8 cellular contexts compared by ENCODE assay signal in genomic region chr3:52153389-52154096, GRCh38. TPM values are rescaled to one million over a fixed set of nuclear protein-coding genes. Genes with fewer than 3 reads are reported as not detected.
DNase-seq lines count a peak whose midpoint lies in the region; ATAC-seq and TF ChIP-seq lines count a peak whose summit lies in the region.

No MANE protein-coding gene starts in this region.

- peak overlapping the region; percentile 67 for H3K9ac ChIP-seq in MM.1S (ENCODE audit: low read length)

- no peaks in the 10 kb centered on the region for H4K20me1 ChIP-seq in MM.1S (ENCODE audit: insufficient read depth, low read length)

- peaks cover 15% of the 10 kb centered on the region; the same call in 1 of the 2 replicates for H3F3A ChIP-seq in MM.1S (ENCODE audit: insufficient read depth, low read length)

- intact Hi-C loops in psoas muscle (cut with DNase I) = loop anchor here in 1 of 2 donors (1.0 kb wide), 1 partner anchor 64 kb away; no protein-coding TSS in a partner anchor

- H3K79me2 ChIP-seq in MM.1S (ENCODE audit: low read length) = peaks cover 21% of the 10 kb centered on the region

- TF ChIP-seq POLR2A in gastroesophageal sphincter (IDR thresholded peaks at IDR 0.05) = no peak

- DNase-seq in DMS114 treated with DMSO at 0.1 percent for 48 hours (lab: John Stamatoyannopoulos, UW; ENCODE audit: unreplicated experiment) (peak; percentile 11), MM.1S (peak; percentile 47), WERI-Rb-1 (peak; percentile 83), psoas muscle (peak; percentile 25 to 59), middle frontal gyrus (ENCODE audit: extremely low spot score, low spot score) (no peak)

- peak overlapping the region; percentile 89 for H3K4me3 ChIP-seq in MM.1S (ENCODE audit: low read length)
- peak overlapping the region; percentile 77 for H3K4me3 ChIP-seq in WERI-Rb-1 (ENCODE audit: low read depth, low read length)
- peak overlapping the region; percentile 45 to 65 for H3K4me3 ChIP-seq in gastroesophageal sphincter
- peak overlapping the region; percentile 84 for H3K4me3 ChIP-seq in psoas muscle

- H3K27me3 ChIP-seq in MM.1S (replicated peaks; ENCODE audit: insufficient read depth, low read length) = no peaks in the 10 kb centered on the region
- no peaks in the 10 kb centered on the region for H3K27me3 ChIP-seq in WERI-Rb-1 (ENCODE audit: insufficient read depth, low read depth, severe bottlenecking)
- H3K27me3 ChIP-seq in gastroesophageal sphincter = no peaks in the 10 kb centered on the region
- no peaks in the 10 kb centered on the region for H3K27me3 ChIP-seq in psoas muscle (ENCODE audit: insufficient read depth in 3 of 3, low read length in 2 of 3)

- H3K27ac ChIP-seq in MM.1S (ENCODE audit: low read length) = peak overlapping the region; percentile 70; the same call in 1 of the 2 replicates
- peak overlapping the region; percentile 87 for H3K27ac ChIP-seq in WERI-Rb-1
- H3K27ac ChIP-seq in gastroesophageal sphincter = peak overlapping the region; percentile 30 to 94 (median 91)
- peak overlapping the region; percentile 92 for H3K27ac ChIP-seq in psoas muscle

- 0% methylated on average over 1 to 2 of the region's 18 CpGs for WGBS in gastroesophageal sphincter (ENCODE audit: low coverage in 1 of 2), 2 donors
- WGBS in psoas muscle, 3 donors = 13 to 14% (median 13%) methylated on average over 18 of the region's 18 CpGs

- no peaks in the 10 kb centered on the region for H3K4me1 ChIP-seq in MM.1S (ENCODE audit: low read length)
- H3K4me1 ChIP-seq in gastroesophageal sphincter = peaks cover 0 to 18% (median 9%) of the 10 kb centered on the region in 3 donors
- H3K4me1 ChIP-seq in psoas muscle = peaks cover 10% of the 10 kb centered on the region

- no peak for TF ChIP-seq EP300 in gastroesophageal sphincter (IDR thresholded peaks at IDR 0.05)

- peak overlapping the region; percentile 82 for H3K4me2 ChIP-seq in MM.1S (ENCODE audit: low read depth, low read length)

- peak; percentile 12; the same call in 1 of the 2 replicates for TF ChIP-seq CTCF in MM.1S (IDR thresholded peaks at IDR 0.05; ENCODE audit: low read length)
- TF ChIP-seq CTCF in WERI-Rb-1 (IDR thresholded peaks at IDR 0.05; ENCODE audit: low read depth, low read length) = peak; percentile 35; the same call in 1 of the 2 replicates
- TF ChIP-seq CTCF in gastroesophageal sphincter (IDR thresholded peaks at IDR 0.05) = no peak
- no peak for TF ChIP-seq CTCF in psoas muscle (IDR thresholded peaks at IDR 0.05)

- H3K9me2 ChIP-seq in MM.1S (replicated peaks; ENCODE audit: insufficient read depth, low read length) = no peaks in the 10 kb centered on the region

- H3K36me3 ChIP-seq in MM.1S (replicated peaks; ENCODE audit: insufficient read depth, low read length) (no peaks in the 10 kb centered on the region; the same call in 1 of the 2 replicates), WERI-Rb-1 (peaks cover 17% of the 10 kb centered on the region), gastroesophageal sphincter (no peaks in the 10 kb centered on the region), psoas muscle (ENCODE audit: insufficient read depth in 1 of 2, low read depth in 1 of 2) (no peaks in the 10 kb centered on the region)

- H3K9me3 ChIP-seq in MM.1S (replicated peaks; ENCODE audit: insufficient read depth, low read length) (no peaks in the 10 kb centered on the region), WERI-Rb-1 (ENCODE audit: severe bottlenecking) (no peaks in the 10 kb centered on the region), gastroesophageal sphincter (no peaks in the 10 kb centered on the region), psoas muscle (no peaks in the 10 kb centered on the region)

- peak; percentile 16 for ATAC-seq in GM21576 (IDR thresholded peaks at IDR 0.05; ENCODE audit: unreplicated experiment)
- ATAC-seq in gastroesophageal sphincter = no peak
- no peak for ATAC-seq in psoas muscle
- ATAC-seq in GM19397 (IDR thresholded peaks at IDR 0.05; ENCODE audit: unreplicated experiment) = no peak

- H2AFZ ChIP-seq in MM.1S (ENCODE audit: low read length) = peak overlapping the region; percentile 91

RNA-seq across cellular contexts. Expression of gene POC1A, which starts 0.7 kb away (rescaled TPM):
- 1 to 10 TPM in 2 of 4 donors, under 1 TPM in 2; 0.73 to 1.7 (median 0.93) TPM for total RNA-seq in gastroesophageal sphincter
- total RNA-seq in psoas muscle = 1 to 10 TPM; 1.1 to 3.2 (median 1.6) TPM
- polyA plus RNA-seq in psoas muscle = 1 to 10 TPM in 2 of 3 donors, under 1 TPM in 1; 0.87 to 2.9 (median 2.1) TPM

RNA-seq across cellular contexts. Expression of gene ALAS1, which starts 44.4 kb away (rescaled TPM):
- total RNA-seq in gastroesophageal sphincter (10 to 100 TPM; 30.0 to 50.8 (median 35.8) TPM), psoas muscle (10 to 100 TPM; 50.1 to 89.4 (median 68.1) TPM)
- 100 to 1,000 TPM in 2 of 3 donors, 10 to 100 TPM in 1; 75.2 to 138 (median 121) TPM for polyA plus RNA-seq in psoas muscle

Comparison
In these comparisons a context has a peak if more than half of its experiments do, and no peak if none do; other contexts are left out.
1. CTCF ChIP-seq: peak in MM.1S (single experiment) and WERI-Rb-1 (single experiment); none in gastroesophageal sphincter (0 of 4) and psoas muscle (single experiment).
2. Peak in every context shown above with its lines, with median percentiles within 50 percentile points of each other: H3K27ac ChIP-seq and H3K4me3 ChIP-seq.